Comparison of ENCODE assay signal across 8 cellular contexts in genomic region chr1:33181906-33182305, GRCh38. TPM values are rescaled to one million over a fixed set of nuclear protein-coding genes. Genes with fewer than 3 reads are reported as not detected.
A peak's percentile ranks its signal among the peaks of the same experiment; 100 is the strongest.
DNase-seq lines count a peak whose midpoint lies in the region; ATAC-seq and TF ChIP-seq lines count a peak whose summit lies in the region.

Gene TRIM62 (minus strand): TSS chr1:33182043. CDS start chr1:33181432, 611 bp downstream.

- no peaks in the 10 kb centered on the region for H3K27me3 ChIP-seq in layer of hippocampus (ENCODE audit: control insufficient read depth, insufficient read depth, low read length)

- peak within 1 kb of the TSS; percentile 91 for H3K27ac Mint-ChIP-seq in chondrocyte (ENCODE audit: unreplicated experiment)

- no peaks in the 10 kb centered on the region for H3K27me3 Mint-ChIP-seq in chondrocyte (ENCODE audit: low read depth)

- H3K9me3 Mint-ChIP-seq in chondrocyte (ENCODE audit: low read depth): no peaks in the 10 kb centered on the region

- peak within 1 kb of the TSS; percentile 64 for H3K27ac ChIP-seq in layer of hippocampus (ENCODE audit: low read depth, low read length)

- H3K4me3 Mint-ChIP-seq in chondrocyte (ENCODE audit: unreplicated experiment): peak within 1 kb of the TSS; percentile 88

- H3K4me3 ChIP-seq in GM12875 (ENCODE audit: low read depth, low read length): peak within 1 kb of the TSS; percentile 76

- H3K4me1 Mint-ChIP-seq in chondrocyte (ENCODE audit: low read depth): peaks cover 39% of the 10 kb centered on the region

- DNase-seq in NCI-H226: peak; percentile 68
- DNase-seq in activated CD4-positive, alpha-beta T cell treated with anti-CD3 and anti-CD28 coated beads for 24 hours (ENCODE audit: low read depth in 2 of 2): peak; percentile 53 to 61
- DNase-seq in chondrocyte (ENCODE audit: low spot score): no peak
- DNase-seq in stimulated activated CD4-positive, alpha-beta T cell treated with anti-CD3 and anti-CD28 coated beads, Interleukin-1b, Interleukin-23, amount 100 ng/mL, for 24 hours (ENCODE audit: low read depth in 4 of 4, low spot score in 1 of 4): peak; percentile 52 to 69 (median 60)

- H3K36me3 Mint-ChIP-seq in chondrocyte (ENCODE audit: low read depth): peaks cover 2% of the 10 kb centered on the region

- TF ChIP-seq CTCF in GM12875 (IDR thresholded peaks at IDR 0.05; ENCODE audit: borderline replicate concordance, insufficient read depth, low read depth, low read length) (no peak), chondrocyte (IDR thresholded peaks at IDR 0.05) (no peak)

- ATAC-seq in HG03108 (IDR thresholded peaks at IDR 0.05; ENCODE audit: unreplicated experiment) (peak; percentile 47), HG03469 (IDR thresholded peaks at IDR 0.05; ENCODE audit: unreplicated experiment) (no peak)

RNA-seq across cellular contexts. Expression of gene TRIM62, which starts in this region (rescaled TPM):
- total RNA-seq in chondrocyte: 17.3 to 35.1 TPM (median 17.7 TPM) in 3 replicates
